ENCODE assay signal across 8 cellular contexts in genomic region chr6:156988276-156989158, GRCh38.
DNase-seq lines count a peak whose midpoint lies in the region; ATAC-seq and TF ChIP-seq lines count a peak whose summit lies in the region.

No MANE protein-coding gene starts in this region.

- H3K27ac ChIP-seq in BLaER1, result peak overlapping the region; percentile 62
- no peak overlapping the region for H3K27ac ChIP-seq in RWPE2 (ENCODE audit: poor library complexity, severe bottlenecking)
- H3K27ac ChIP-seq in mesenchymal stem cell (ENCODE audit: low read length, poor library complexity, severe bottlenecking), result no peak overlapping the region

- H3K4me1 Mint-ChIP-seq in immature natural killer cell, result peaks cover 68 to 84% of the 10 kb centered on the region in 2 donors

- H3K23ac ChIP-seq in mesenchymal stem cell (ENCODE audit: low read length in 2 of 2), result no peak overlapping the region

- H3K4ac ChIP-seq in mesenchymal stem cell (ENCODE audit: low read depth in 1 of 2, low read length in 2 of 2), result peak overlapping the region in 1 of 2 experiments; percentile 32

- H3K27me3 Mint-ChIP-seq in immature natural killer cell (ENCODE audit: low read depth in 3 of 3), result peaks cover 0 to 7% (median 0%) of the 10 kb centered on the region in 3 donors

- no peaks in the 10 kb centered on the region for H3K27me3 ChIP-seq in BLaER1
- no peaks in the 10 kb centered on the region for H3K27me3 ChIP-seq in RWPE2 (ENCODE audit: insufficient read depth, poor library complexity, severe bottlenecking)
- H3K27me3 ChIP-seq in mesenchymal stem cell (ENCODE audit: control insufficient read depth in 1 of 2, insufficient read depth in 1 of 2, low read length in 2 of 2), result no peaks in the 10 kb centered on the region

- no peak overlapping the region for H4K91ac ChIP-seq in mesenchymal stem cell (ENCODE audit: low read length)

- H3K4me1 ChIP-seq in BLaER1, result peaks cover 72% of the 10 kb centered on the region
- peaks cover 15% of the 10 kb centered on the region for H3K4me1 ChIP-seq in RWPE2 (ENCODE audit: insufficient read depth, poor library complexity, severe bottlenecking)
- H3K4me1 ChIP-seq in mesenchymal stem cell (ENCODE audit: control insufficient read depth, insufficient read depth, low read depth, low read length), result peaks cover 16% of the 10 kb centered on the region

- DNase-seq in RWPE2 (ENCODE audit: low spot score) (no peak), mesenchymal stem cell (peak; percentile 57), HK-2 (ENCODE audit: unreplicated experiment) (no peak), immature natural killer cell (no peak)
- DNase-seq in activated CD8-positive, alpha-beta memory T cell treated with anti-CD3 and anti-CD28 coated beads, Interleukin-2, amount 50 U/mL, for 48 hours, result no peak

- no peak overlapping the region for H2AK5ac ChIP-seq in mesenchymal stem cell (ENCODE audit: low read length, severe bottlenecking)

- peak overlapping the region; percentile 23; the same call in 1 of the 2 replicates for H3K4me3 ChIP-seq in BLaER1
- H3K4me3 ChIP-seq in RWPE2 (ENCODE audit: severe bottlenecking), result no peak overlapping the region
- no peak overlapping the region for H3K4me3 ChIP-seq in mesenchymal stem cell (ENCODE audit: insufficient read depth in 1 of 2, low read depth in 1 of 2, low read length in 2 of 2)

- peak overlapping the region in 3 of 6 donors; percentile 16 to 44 (median 20) for H3K27ac Mint-ChIP-seq in immature natural killer cell

- 0 out of 2 replicates have a peak, but pooled peaks cover 4% of the 10 kb centered on the region for H3K36me3 ChIP-seq in BLaER1
- H3K36me3 ChIP-seq in RWPE2 (ENCODE audit: low read depth), result no peaks in the 10 kb centered on the region
- peaks cover 0 to 3% of the 10 kb centered on the region in 2 experiments for H3K36me3 ChIP-seq in mesenchymal stem cell (ENCODE audit: control insufficient read depth in 1 of 2, insufficient read depth in 2 of 2, low read depth in 1 of 2, low read length in 2 of 2)

- peak overlapping the region in 1 of 2 experiments; percentile 26 for H3K18ac ChIP-seq in mesenchymal stem cell (ENCODE audit: low read depth in 1 of 2, low read length in 2 of 2)

- peaks cover 19% of the 10 kb centered on the region for H3K79me1 ChIP-seq in mesenchymal stem cell (replicated peaks; ENCODE audit: low read length, poor library complexity, severe bottlenecking)

- H3K4me2 ChIP-seq in BLaER1, result peak overlapping the region; percentile 86
- no peak overlapping the region for H3K4me2 ChIP-seq in mesenchymal stem cell (ENCODE audit: low read length, poor library complexity, severe bottlenecking)

- TF ChIP-seq CTCF in RWPE2 (IDR thresholded peaks at IDR 0.05; ENCODE audit: poor library complexity, severe bottlenecking), result no peak

- H3K9me3 ChIP-seq in BLaER1 (no peaks in the 10 kb centered on the region), RWPE2 (ENCODE audit: severe bottlenecking) (no peaks in the 10 kb centered on the region), mesenchymal stem cell (ENCODE audit: control insufficient read depth, low read length) (no peaks in the 10 kb centered on the region)

- H3K4me3 Mint-ChIP-seq in immature natural killer cell, result no peak overlapping the region

- H2BK120ac ChIP-seq in mesenchymal stem cell (ENCODE audit: low read depth, low read length), result no peak overlapping the region

- H4K8ac ChIP-seq in mesenchymal stem cell (ENCODE audit: low read length), result no peak overlapping the region

- H3K14ac ChIP-seq in mesenchymal stem cell (ENCODE audit: low read length in 2 of 2), result no peak overlapping the region

- H3K9me3 Mint-ChIP-seq in immature natural killer cell, result no peaks in the 10 kb centered on the region

- H2BK5ac ChIP-seq in mesenchymal stem cell (ENCODE audit: low read depth, low read length, poor library complexity, severe bottlenecking), result no peak overlapping the region

- no peak overlapping the region for H2BK15ac ChIP-seq in mesenchymal stem cell (ENCODE audit: low read depth, poor library complexity, severe bottlenecking)

- no peak overlapping the region for H2AFZ ChIP-seq in mesenchymal stem cell (ENCODE audit: low read depth, low read length)

- H4K20me1 ChIP-seq in BLaER1, result peaks cover 100% of the 10 kb centered on the region

- H3K9ac ChIP-seq in BLaER1 (peak overlapping the region; percentile 53), mesenchymal stem cell (ENCODE audit: low read length) (no peak overlapping the region)

- H2BK12ac ChIP-seq in mesenchymal stem cell (ENCODE audit: low read length in 2 of 2), result peak overlapping the region in 1 of 2 experiments; percentile 10

- WGBS in mesenchymal stem cell, result 74% methylated on average over 5 of the region's 6 CpGs

- ATAC-seq in GM18909 (IDR thresholded peaks at IDR 0.05; ENCODE audit: poor library complexity, unreplicated experiment) (peak; percentile 76), HG03064 (IDR thresholded peaks at IDR 0.05; ENCODE audit: low read depth, unreplicated experiment) (peak; percentile 83), RWPE2 (ENCODE audit: low read depth) (peak; percentile 61)

- no peaks in the 10 kb centered on the region for H3K36me3 Mint-ChIP-seq in immature natural killer cell
